In genomic region chr16:67391424-67392300, GRCh38 we compare ENCODE assay signal across 10 cellular contexts. TPM values are rescaled to one million over a fixed set of nuclear protein-coding genes. Genes with fewer than 3 reads are reported as not detected.
DNase-seq lines count a peak whose midpoint lies in the region; ATAC-seq, FAIRE-seq and TF ChIP-seq lines count a peak whose summit lies in the region.
"Had no signal": no experiment of that assay in that cellular context is flagged by ENCODE, and none has a peak within 500 bp of the region (broad histone marks: within the 10 kb centered on the region; RNA-seq: fewer than 3 reads in every experiment).

No MANE protein-coding gene starts in this region.

- CTCF ChIA-PET in HepG2 (lab: Yijun Ruan, JAX; ENCODE audit: low intra/inter-chr PET ratio, low total read pairs): interaction anchor here (1.9 to 2.5 kb wide), 2 partner anchors 64 to 112 kb away, joined by 4 to 13 read pairs; partner anchors contain the start of genes KCTD19, LRRC36 and PLEKHG4

- H3K27ac ChIP-seq in HepG2 (ENCODE audit: extremely low read length, insufficient read depth, low read length): no peak overlapping the region
- no peak overlapping the region for H3K27ac ChIP-seq in right lobe of liver
- H3K27ac ChIP-seq in cingulate gyrus (ENCODE audit: low read depth, low read length): peak overlapping the region; percentile 91
- H3K27ac ChIP-seq in prostate gland: no peak overlapping the region

- ATAC-seq in HepG2 (no peak), right lobe of liver (no peak), HG03108 (IDR thresholded peaks at IDR 0.05; ENCODE audit: unreplicated experiment) (no peak)

- H4K20me1 ChIP-seq in HepG2 (ENCODE audit: insufficient read depth, low read length): no peaks in the 10 kb centered on the region

- no peak for TF ChIP-seq CTCF in HepG2 (CRISPR knock-in tag; IDR thresholded peaks at IDR 0.05)
- TF ChIP-seq CTCF in right lobe of liver (IDR thresholded peaks at IDR 0.05): no peak
- TF ChIP-seq CTCF in prostate gland (IDR thresholded peaks at IDR 0.05): no peak

- H3K4me1 ChIP-seq in HepG2 (ENCODE audit: insufficient read depth, low read length) (peaks cover 33% of the 10 kb centered on the region), right lobe of liver (peaks cover 0 to 5% (median 0%) of the 10 kb centered on the region in 4 donors), mucosa of stomach (ENCODE audit: control insufficient read depth, insufficient read depth, low read length) (peaks cover 52% of the 10 kb centered on the region), prostate gland (replicated peaks) (peaks cover 13% of the 10 kb centered on the region)

- no peak overlapping the region for H2AFZ ChIP-seq in HepG2 (ENCODE audit: low read length)

- POLR2A ChIA-PET in HepG2 (lab: Yijun Ruan, JAX): no interaction called here

- H3K4me2 ChIP-seq in HepG2 (ENCODE audit: low read depth, low read length): no peak overlapping the region

- no peaks in the 10 kb centered on the region for H3K79me2 ChIP-seq in HepG2 (ENCODE audit: insufficient read depth, low read length)

- H3K36me3 ChIP-seq in HepG2 (replicated peaks in 1 of 2; ENCODE audit: control insufficient read depth in 1 of 2, insufficient read depth in 2 of 2, low read length in 2 of 2) (no peaks in the 10 kb centered on the region), right lobe of liver (no peaks in the 10 kb centered on the region), mucosa of stomach (ENCODE audit: control insufficient read depth, insufficient read depth, low read length) (no peaks in the 10 kb centered on the region), prostate gland (no peaks in the 10 kb centered on the region)

- in situ Hi-C loops in HepG2 (cut with HindIII; ENCODE audit: extremely low pct_ligation_motif_present, low pct_unique_long_range_greater_than_20kb): no loop called here

- TF ChIP-seq POLR2A in HepG2 (IDR thresholded peaks at IDR 0.05; ENCODE audit: insufficient read depth in 1 of 2, low read depth in 2 of 2, low read length in 2 of 2) (no peak), right lobe of liver (IDR thresholded peaks at IDR 0.05) (no peak), prostate gland (IDR thresholded peaks at IDR 0.05) (no peak)

- peaks cover 9 to 80% of the 10 kb centered on the region in 2 experiments; a peak in 4 of 5 replicates for H3K27me3 ChIP-seq in HepG2 (ENCODE audit: control insufficient read depth in 1 of 2, insufficient read depth in 2 of 2, low read length in 2 of 2)
- H3K27me3 ChIP-seq in right lobe of liver: no peaks in the 10 kb centered on the region
- H3K27me3 ChIP-seq in mucosa of stomach (ENCODE audit: control insufficient read depth, insufficient read depth, low read length): peaks cover 6% of the 10 kb centered on the region
- no peaks in the 10 kb centered on the region for H3K27me3 ChIP-seq in prostate gland (replicated peaks; ENCODE audit: insufficient read depth)

- no peak for FAIRE-seq in HepG2 (lab: Jason Lieb, UNC)

- DNase-seq in HepG2 (ENCODE audit: low spot score) (no peak), right lobe of liver (no peak), NCI-H2029 treated with DMSO at 0.1 percent for 48 hours (lab: John Stamatoyannopoulos, UW) (no peak), NCI-H1436 (lab: John Stamatoyannopoulos, UW) (no peak), prostate gland (ENCODE audit: low spot score) (no peak)
- DNase-seq: activated T-cell treated with anti-CD3 and anti-CD28 coated beads, Interleukin-2, amount 50 U/mL, for 48 hours; islet precursor cell had no signal

- H3K9me3 ChIP-seq in HepG2 (ENCODE audit: low read length) (no peaks in the 10 kb centered on the region), right lobe of liver (no peaks in the 10 kb centered on the region), mucosa of stomach (ENCODE audit: control insufficient read depth, low read length) (no peaks in the 10 kb centered on the region), prostate gland (no peaks in the 10 kb centered on the region)

- BruUV-seq in HepG2 (replicated peaks; lab: Mats Ljungman, UMichigan): no TSS peak

- H3K9ac ChIP-seq in HepG2 (ENCODE audit: insufficient read depth, low read depth, low read length) (no peak overlapping the region), mucosa of stomach (ENCODE audit: low read length) (peak overlapping the region; percentile 72)

- 32% methylated on average over 5 of the region's 15 CpGs for WGBS in HepG2 (ENCODE audit: low lambda C conversion rate)
- 91% methylated on average over 4 of the region's 15 CpGs for WGBS in right lobe of liver (ENCODE audit: insufficient coverage, low coverage, low lambda C conversion rate, missing lambda C conversion rate)
- WGBS in prostate gland: 67% methylated on average over 15 of the region's 15 CpGs

- no peak for TF ChIP-seq RAD21 in HepG2 (CRISPR knock-in tag; IDR thresholded peaks at IDR 0.05)

- H3K4me3 ChIP-seq in HepG2 (replicated peaks in 1 of 3; ENCODE audit: insufficient read depth in 1 of 3, low read depth in 2 of 3, low read length in 3 of 3): no peak overlapping the region
- H3K4me3 ChIP-seq in right lobe of liver: no peak overlapping the region
- peak overlapping the region; percentile 85 for H3K4me3 ChIP-seq in mucosa of stomach (ENCODE audit: low read length)
- H3K4me3 ChIP-seq in prostate gland: no peak overlapping the region

- intact Hi-C loops in HepG2 (cut with micrococcal nuclease; ENCODE audit: unreplicated experiment): loop anchor here (2.0 kb wide), 1 partner anchor 65 kb away; the partner anchor contains the start of genes KCTD19 and LRRC36
- intact Hi-C loops in right lobe of liver (cut with DNase I): loop anchor here in 1 of 2 donors (10.0 kb wide), 1 partner anchor 137 kb away; no protein-coding TSS in a partner anchor
- intact Hi-C loops in prostate gland (cut with DNase I): loop anchor here (10.0 kb wide), 1 partner anchor 107 kb away; no protein-coding TSS in a partner anchor

- TF ChIP-seq EP300 in HepG2 (IDR thresholded peaks at IDR 0.05; ENCODE audit: low read depth in 2 of 2, low read length in 2 of 2) (no peak), HepG2 (CRISPR knock-in tag; IDR thresholded peaks at IDR 0.05; ENCODE audit: borderline replicate concordance) (no peak)

RNA-seq across cellular contexts. Expression of gene TPPP3, which starts 1.6 kb away (rescaled TPM):
- total RNA-seq in HepG2 (2016; rRNA removed; fragmentation: Illumina TruSeq; extraction: Trizol): 0.20 and 0.44 TPM in 2 replicates
- 0.18 TPM in 1 of 2 replicates, not detected in the other for total RNA-seq in HepG2 (2016; cell fraction: cytosol; rRNA removed; fragmentation: Illumina TruSeq; extraction: Trizol; ENCODE audit: low read depth)
- total RNA-seq in HepG2 (2016; cell fraction: insoluble cytoplasmic fraction; rRNA removed; fragmentation: Illumina TruSeq; extraction: Trizol): 0.50 and 0.54 TPM in 2 replicates
- total RNA-seq in HepG2 (2016; cell fraction: membrane; rRNA removed; fragmentation: Illumina TruSeq; extraction: Trizol): 0.31 TPM in 1 of 2 replicates, not detected in the other
- 0.62 and 0.63 TPM in 2 replicates for total RNA-seq in HepG2 (2016; cell fraction: nucleus; rRNA removed; fragmentation: Illumina TruSeq; extraction: Trizol)
- polyA plus RNA-seq in HepG2 (2011; rRNA removed): 0.16 TPM in 1 of 2 replicates, not detected in the other
- polyA plus RNA-seq in HepG2 (2011; cell fraction: cytosol; rRNA removed): 0.05 and 0.31 TPM in 2 replicates
- 0.31 and 0.50 TPM in 2 replicates for polyA plus RNA-seq in HepG2 (2011; cell fraction: nucleus; rRNA removed)
- polyA plus RNA-seq in HepG2 (2012): 0.15 and 0.69 TPM in 2 replicates
- polyA plus RNA-seq in HepG2 (2016; cell fraction: cytosol; fragmentation: Illumina TruSeq; extraction: Trizol; ENCODE audit: low read depth): 0.12 TPM in 1 of 2 replicates, not detected in the other
- polyA plus RNA-seq in HepG2 (2016; cell fraction: insoluble cytoplasmic fraction; fragmentation: Illumina TruSeq; extraction: Trizol; ENCODE audit: low read depth): 0.23 and 0.32 TPM in 2 replicates
- polyA plus RNA-seq in HepG2 (2016; cell fraction: membrane; fragmentation: Illumina TruSeq; extraction: Trizol; ENCODE audit: low read depth): not detected in 2 replicates
- 0.48 and 0.55 TPM in 2 replicates for polyA plus RNA-seq in HepG2 (2016; cell fraction: nucleus; fragmentation: Illumina TruSeq; extraction: Trizol; ENCODE audit: insufficient read depth, low read depth)
- polyA minus RNA-seq in HepG2 (2011; rRNA and poly(A)+ RNA removed; ENCODE audit: low replicate concordance): 0.38 TPM in 1 of 2 replicates, not detected in the other
- polyA minus RNA-seq in HepG2 (2011; cell fraction: cytosol; rRNA and poly(A)+ RNA removed): not detected in 2 replicates
- polyA minus RNA-seq in HepG2 (2011; cell fraction: nucleus; rRNA and poly(A)+ RNA removed): 0.64 TPM in 1 of 2 replicates, not detected in the other
- under 1 TPM in 5 of 6 experiments, not detected in 1; 0.24 to 0.65 (median 0.37) TPM for total RNA-seq in right lobe of liver
- 1 to 10 TPM; 3.4 to 10.0 TPM for total RNA-seq in prostate gland

RNA-seq across cellular contexts. Expression of gene ZDHHC1, which starts 24.6 kb away (rescaled TPM):
- total RNA-seq in HepG2 (2016; rRNA removed; fragmentation: Illumina TruSeq; extraction: Trizol): 0.36 and 1.1 TPM in 2 replicates
- 1.6 and 1.9 TPM in 2 replicates for total RNA-seq in HepG2 (2016; cell fraction: cytosol; rRNA removed; fragmentation: Illumina TruSeq; extraction: Trizol; ENCODE audit: low read depth)
- total RNA-seq in HepG2 (2016; cell fraction: insoluble cytoplasmic fraction; rRNA removed; fragmentation: Illumina TruSeq; extraction: Trizol): 0.33 and 1.3 TPM in 2 replicates
- total RNA-seq in HepG2 (2016; cell fraction: membrane; rRNA removed; fragmentation: Illumina TruSeq; extraction: Trizol): 2.2 and 3.3 TPM in 2 replicates
- 0.96 and 3.2 TPM in 2 replicates for total RNA-seq in HepG2 (2016; cell fraction: nucleus; rRNA removed; fragmentation: Illumina TruSeq; extraction: Trizol)
- polyA plus RNA-seq in HepG2 (2011; rRNA removed): 0.47 and 0.51 TPM in 2 replicates
- polyA plus RNA-seq in HepG2 (2011; cell fraction: cytosol; rRNA removed): 0.28 and 0.60 TPM in 2 replicates
- 2.1 and 2.7 TPM in 2 replicates for polyA plus RNA-seq in HepG2 (2011; cell fraction: nucleus; rRNA removed)
- 0.36 and 1.0 TPM in 2 replicates for polyA plus RNA-seq in HepG2 (2012)
- 1.3 and 1.6 TPM in 2 replicates for polyA plus RNA-seq in HepG2 (2016; cell fraction: cytosol; fragmentation: Illumina TruSeq; extraction: Trizol; ENCODE audit: low read depth)
- polyA plus RNA-seq in HepG2 (2016; cell fraction: insoluble cytoplasmic fraction; fragmentation: Illumina TruSeq; extraction: Trizol; ENCODE audit: low read depth): 0.35 and 0.63 TPM in 2 replicates
- 1.2 and 1.6 TPM in 2 replicates for polyA plus RNA-seq in HepG2 (2016; cell fraction: membrane; fragmentation: Illumina TruSeq; extraction: Trizol; ENCODE audit: low read depth)
- polyA plus RNA-seq in HepG2 (2016; cell fraction: nucleus; fragmentation: Illumina TruSeq; extraction: Trizol; ENCODE audit: insufficient read depth, low read depth): 1.3 and 1.4 TPM in 2 replicates
- polyA minus RNA-seq in HepG2 (2011; rRNA and poly(A)+ RNA removed; ENCODE audit: low replicate concordance): 1.6 and 5.9 TPM in 2 replicates
- 0.26 TPM in 1 of 2 replicates, not detected in the other for polyA minus RNA-seq in HepG2 (2011; cell fraction: cytosol; rRNA and poly(A)+ RNA removed)
- 1.6 and 3.5 TPM in 2 replicates for polyA minus RNA-seq in HepG2 (2011; cell fraction: nucleus; rRNA and poly(A)+ RNA removed)
- total RNA-seq in right lobe of liver: 1 to 10 TPM; 1.2 to 4.0 (median 1.8) TPM
- 10 to 100 TPM; 20.3 to 69.8 TPM for total RNA-seq in prostate gland

RNA-seq across cellular contexts. Expression of gene HSD11B2, which starts 39.3 kb away (rescaled TPM):
- total RNA-seq in HepG2 (2016; rRNA removed; fragmentation: Illumina TruSeq; extraction: Trizol) (6.7 and 13.6 TPM in 2 replicates), right lobe of liver (1 to 10 TPM; 1.3 to 2.7 (median 2.1) TPM), prostate gland (10 to 100 TPM; 11.4 to 35.6 TPM)
- 3.9 and 4.1 TPM in 2 replicates for total RNA-seq in HepG2 (2016; cell fraction: cytosol; rRNA removed; fragmentation: Illumina TruSeq; extraction: Trizol; ENCODE audit: low read depth)
- 5.4 and 13.4 TPM in 2 replicates for total RNA-seq in HepG2 (2016; cell fraction: insoluble cytoplasmic fraction; rRNA removed; fragmentation: Illumina TruSeq; extraction: Trizol)
- 8.8 TPM in 2 replicates for total RNA-seq in HepG2 (2016; cell fraction: membrane; rRNA removed; fragmentation: Illumina TruSeq; extraction: Trizol)
- total RNA-seq in HepG2 (2016; cell fraction: nucleus; rRNA removed; fragmentation: Illumina TruSeq; extraction: Trizol): 14.6 and 15.0 TPM in 2 replicates
- polyA plus RNA-seq in HepG2 (2011; rRNA removed): 8.9 and 11.9 TPM in 2 replicates
- polyA plus RNA-seq in HepG2 (2011; cell fraction: cytosol; rRNA removed): 5.3 and 6.3 TPM in 2 replicates
- polyA plus RNA-seq in HepG2 (2011; cell fraction: nucleus; rRNA removed): 34.2 and 34.3 TPM in 2 replicates
- 8.4 and 11.0 TPM in 2 replicates for polyA plus RNA-seq in HepG2 (2012)
- polyA plus RNA-seq in HepG2 (2016; cell fraction: cytosol; fragmentation: Illumina TruSeq; extraction: Trizol; ENCODE audit: low read depth): 6.5 and 9.3 TPM in 2 replicates
- polyA plus RNA-seq in HepG2 (2016; cell fraction: insoluble cytoplasmic fraction; fragmentation: Illumina TruSeq; extraction: Trizol; ENCODE audit: low read depth): 11.1 and 13.3 TPM in 2 replicates
- 11.3 and 12.9 TPM in 2 replicates for polyA plus RNA-seq in HepG2 (2016; cell fraction: membrane; fragmentation: Illumina TruSeq; extraction: Trizol; ENCODE audit: low read depth)
- 48.6 and 52.7 TPM in 2 replicates for polyA plus RNA-seq in HepG2 (2016; cell fraction: nucleus; fragmentation: Illumina TruSeq; extraction: Trizol; ENCODE audit: insufficient read depth, low read depth)
- 3.3 and 16.4 TPM in 2 replicates for polyA minus RNA-seq in HepG2 (2011; rRNA and poly(A)+ RNA removed; ENCODE audit: low replicate concordance)
- polyA minus RNA-seq in HepG2 (2011; cell fraction: cytosol; rRNA and poly(A)+ RNA removed): 4.1 and 8.5 TPM in 2 replicates
- 8.7 and 11.3 TPM in 2 replicates for polyA minus RNA-seq in HepG2 (2011; cell fraction: nucleus; rRNA and poly(A)+ RNA removed)

Comparison
In these comparisons a context has a peak if more than half of its experiments do, and no peak if none do; other contexts are left out.
1. RNA of gene ZDHHC1, which starts 24.6 kb away (total RNA-seq): 20.3 to 69.8 TPM in prostate gland; 1.2 to 4.0 TPM in right lobe of liver and 0.33 to 3.3 TPM in HepG2; every median in the first group is over 4 times any median in the second.